1 cellular context compared by ENCODE assay signal in genomic region chr10:77539147-77539935, GRCh38.
TF ChIP-seq lines count a peak whose summit lies in the region.

No MANE protein-coding gene starts in this region.

TF ChIP-seq in endothelial cell of umbilical vein, 7 proteins besides CTCF, POLR2A, EP300 and RAD21:
- TF ChIP-seq GATA2 (IDR thresholded peaks at IDR 0.05; ENCODE audit: insufficient read depth, insufficient read length, low read depth, low read length): no peak
- no peak for TF ChIP-seq FOS (IDR thresholded peaks at IDR 0.05; ENCODE audit: borderline replicate concordance, insufficient read depth, low read length)
- no peak for TF ChIP-seq MYC (IDR thresholded peaks at IDR 0.05; ENCODE audit: low read depth, low read length)
- peak; percentile 6 for TF ChIP-seq JUN (IDR thresholded peaks at IDR 0.05; ENCODE audit: borderline replicate concordance, insufficient read depth, insufficient read length, low read depth)
